Comparison of ENCODE assay signal across 8 cellular contexts in the genomic region with DNA sequence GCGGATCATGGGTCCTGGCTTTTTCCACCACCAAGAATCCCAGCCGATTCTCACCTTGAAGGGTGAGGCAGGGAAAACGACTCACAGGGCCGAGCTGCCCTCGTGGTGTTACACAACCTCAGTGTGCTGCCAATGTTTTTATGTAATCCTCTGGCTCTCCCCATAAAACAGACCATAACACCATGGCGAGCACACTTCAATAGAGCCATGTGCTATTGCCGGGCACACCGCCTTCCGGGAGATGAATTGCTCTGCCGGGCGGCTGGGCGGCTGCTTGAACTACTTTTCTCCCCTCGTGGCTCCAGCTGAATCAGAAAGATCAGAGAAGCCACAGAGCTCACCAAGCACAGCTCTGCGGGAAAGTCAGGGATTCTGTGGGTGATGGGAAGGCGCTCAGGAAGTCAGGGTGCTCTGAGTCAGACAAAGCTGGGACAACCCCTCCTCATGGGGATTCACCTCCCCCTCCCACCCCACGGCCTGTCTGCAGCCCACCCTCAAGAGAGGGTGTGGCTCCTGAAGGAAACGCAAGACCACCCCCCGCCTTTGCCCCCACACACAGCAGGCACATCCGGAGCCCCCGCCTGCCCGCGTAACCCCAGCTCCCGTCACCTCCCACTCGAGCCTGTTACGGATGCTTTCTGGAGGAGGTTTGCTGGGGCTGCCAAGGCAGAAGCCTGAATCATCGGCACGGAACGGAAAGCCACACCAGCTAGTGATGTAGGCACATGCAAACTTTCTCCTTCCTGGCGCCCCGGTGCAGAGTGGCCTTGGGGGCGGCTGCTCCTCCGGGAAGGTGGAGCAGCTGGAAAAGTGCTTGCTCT. TPM values are rescaled to one million over a fixed set of nuclear protein-coding genes. Genes with fewer than 3 reads are reported as not detected.
DNase-seq lines count a peak whose midpoint lies in the region; ATAC-seq and TF ChIP-seq lines count a peak whose summit lies in the region.

No MANE protein-coding gene starts in this region.

- peak overlapping the region; percentile 73 for H3K4me2 ChIP-seq in SK-N-SH

- peaks cover 6% of the 10 kb centered on the region; the same call in 1 of the 2 replicates for H4K20me1 ChIP-seq in SK-N-SH (ENCODE audit: insufficient read depth)

- H3K4me1 ChIP-seq in SK-N-SH (ENCODE audit: control insufficient read depth in 1 of 2, insufficient read depth in 2 of 2, low read depth in 1 of 2, low read length in 1 of 2) (0 out of 4 replicates have a peak, but pooled peaks cover 0 to 5% of the 10 kb centered on the region in 2 experiments), thoracic aorta (ENCODE audit: control insufficient read depth in 1 of 2, low read depth in 2 of 2) (peaks cover 4 to 7% of the 10 kb centered on the region in 2 donors)
- H3K4me1 ChIP-seq in naive thymus-derived CD4-positive, alpha-beta T cell (ENCODE audit: control insufficient read depth in 2 of 2, insufficient read depth in 2 of 2, low read length in 2 of 2) = peaks cover 0 to 6% of the 10 kb centered on the region in 2 donors

- POLR2A ChIA-PET in SK-N-SH (lab: Yijun Ruan, JAX) = no interaction called here
- POLR2A ChIA-PET in naive thymus-derived CD4-positive, alpha-beta T cell (lab: Charles Lee) = no interaction called here

- H3K9me3 Mint-ChIP-seq in naive thymus-derived CD4-positive, alpha-beta T cell = peaks cover 0 to 11% (median 2%) of the 10 kb centered on the region in 11 donors
- peaks cover 6 to 14% (median 11%) of the 10 kb centered on the region in 7 donors for H3K9me3 Mint-ChIP-seq in CD14-positive monocyte

- CTCF ChIA-PET in SK-N-SH (lab: Yijun Ruan, JAX) = interaction anchor here (1.5 kb wide), 1 partner anchor 86 kb away, joined by 4 read pairs; no protein-coding TSS in a partner anchor
- CTCF ChIA-PET in naive thymus-derived CD4-positive, alpha-beta T cell (lab: Charles Lee) = no interaction called here

- no peak for ATAC-seq in naive thymus-derived CD4-positive, alpha-beta T cell
- ATAC-seq in thoracic aorta (ENCODE audit: insufficient number of reproducible peaks, low FRiP score, low read depth) = no peak

- no peaks in the 10 kb centered on the region for H3K79me2 ChIP-seq in SK-N-SH (ENCODE audit: insufficient read depth)

- no peak overlapping the region for H3K9ac ChIP-seq in SK-N-SH

- no peak for TF ChIP-seq EP300 in SK-N-SH (IDR thresholded peaks at IDR 0.05; ENCODE audit: borderline replicate concordance in 1 of 2, low read depth in 1 of 2, low read length in 1 of 2)

- no peaks in the 10 kb centered on the region for H3K9me3 ChIP-seq in SK-N-SH
- H3K9me3 ChIP-seq in naive thymus-derived CD4-positive, alpha-beta T cell (ENCODE audit: control insufficient read depth in 2 of 3, low read length in 3 of 3) = no peaks in the 10 kb centered on the region
- no peaks in the 10 kb centered on the region for H3K9me3 ChIP-seq in thoracic aorta

- TF ChIP-seq RAD21 in SK-N-SH (IDR thresholded peaks at IDR 0.05; ENCODE audit: low read length) = no peak

- H3K27ac Mint-ChIP-seq in naive thymus-derived CD4-positive, alpha-beta T cell = no peak overlapping the region
- H3K27ac Mint-ChIP-seq in CD14-positive monocyte = no peak overlapping the region

- intact Hi-C loops in naive thymus-derived CD4-positive, alpha-beta T cell (cut with micrococcal nuclease) = no loop called here
- intact Hi-C loops in CD14-positive monocyte (cut with micrococcal nuclease) = no loop called here

- no peaks in the 10 kb centered on the region for H3K9me2 ChIP-seq in SK-N-SH

- H3K27me3 ChIP-seq in SK-N-SH (ENCODE audit: insufficient read depth) = peaks cover 90% of the 10 kb centered on the region
- peaks cover 0 to 14% of the 10 kb centered on the region in 2 donors for H3K27me3 ChIP-seq in naive thymus-derived CD4-positive, alpha-beta T cell (ENCODE audit: control insufficient read depth in 2 of 2, insufficient read depth in 2 of 2, low read length in 2 of 2)
- H3K27me3 ChIP-seq in thoracic aorta (replicated peaks; ENCODE audit: insufficient read depth) = no peaks in the 10 kb centered on the region

- peak overlapping the region in 1 of 2 experiments; percentile 42; a peak in 2 of 4 replicates for H3K4me3 ChIP-seq in SK-N-SH (ENCODE audit: low read depth in 2 of 2, low read length in 1 of 2)
- peak overlapping the region; percentile 10 for H3K4me3 ChIP-seq in choroid plexus epithelial cell (ENCODE audit: low read depth, low read length)
- no peak overlapping the region for H3K4me3 ChIP-seq in naive thymus-derived CD4-positive, alpha-beta T cell (ENCODE audit: low read length)
- peak overlapping the region; percentile 21 for H3K4me3 ChIP-seq in thoracic aorta

- H3K27ac ChIP-seq in SK-N-SH (ENCODE audit: low read depth in 2 of 2, low read length in 1 of 2) = no peak overlapping the region
- no peak overlapping the region for H3K27ac ChIP-seq in naive thymus-derived CD4-positive, alpha-beta T cell (ENCODE audit: low read depth, low read length)
- no peak overlapping the region for H3K27ac ChIP-seq in thoracic aorta

- peaks cover 0 to 4% (median 4%) of the 10 kb centered on the region in 5 donors for H3K36me3 Mint-ChIP-seq in naive thymus-derived CD4-positive, alpha-beta T cell
- no peaks in the 10 kb centered on the region for H3K36me3 Mint-ChIP-seq in CD14-positive monocyte

- H3K4me3 Mint-ChIP-seq in naive thymus-derived CD4-positive, alpha-beta T cell = peak overlapping the region in 6 of 10 donors; percentile 13 to 59 (median 33)
- H3K4me3 Mint-ChIP-seq in CD14-positive monocyte = peak overlapping the region in 1 of 2 donors; percentile 76

- H3K36me3 ChIP-seq in SK-N-SH (replicated peaks in 1 of 2; ENCODE audit: control insufficient read depth in 1 of 2, insufficient read depth in 2 of 2, low read length in 1 of 2) (no peaks in the 10 kb centered on the region), thoracic aorta (no peaks in the 10 kb centered on the region)
- H3K36me3 ChIP-seq in naive thymus-derived CD4-positive, alpha-beta T cell (ENCODE audit: control insufficient read depth in 2 of 3, insufficient read depth in 3 of 3, low read length in 3 of 3) = no peaks in the 10 kb centered on the region

- peaks cover 7% of the 10 kb centered on the region for H3F3A ChIP-seq in SK-N-SH (replicated peaks; ENCODE audit: insufficient read depth)

- H2AFZ ChIP-seq in SK-N-SH (ENCODE audit: low read depth) = no peak overlapping the region

- H3K4me1 Mint-ChIP-seq in naive thymus-derived CD4-positive, alpha-beta T cell = peaks cover 5 to 37% (median 19%) of the 10 kb centered on the region in 7 donors
- peaks cover 10% of the 10 kb centered on the region for H3K4me1 Mint-ChIP-seq in CD14-positive monocyte

- peaks cover 27 to 46% (median 32%) of the 10 kb centered on the region in 5 donors for H3K27me3 Mint-ChIP-seq in naive thymus-derived CD4-positive, alpha-beta T cell
- H3K27me3 Mint-ChIP-seq in CD14-positive monocyte (ENCODE audit: low read depth in 3 of 3) = peaks cover 49 to 75% (median 63%) of the 10 kb centered on the region in 3 donors

- TF ChIP-seq CTCF in SK-N-SH (IDR thresholded peaks at IDR 0.05) (no peak), choroid plexus epithelial cell (conservative IDR thresholded peaks at IDR 0.05; ENCODE audit: low read depth, low read length) (no peak), thoracic aorta (IDR thresholded peaks at IDR 0.05) (no peak), GM20000 (IDR thresholded peaks at IDR 0.05; ENCODE audit: extremely low read depth, missing control alignments) (no peak), CD14-positive monocyte (IDR thresholded peaks at IDR 0.05) (no peak)

- peak; percentile 66 for DNase-seq in GDM1 (lab: John Stamatoyannopoulos, UW)
- DNase-seq in SK-N-SH = no peak
- DNase-seq in choroid plexus epithelial cell (ENCODE audit: low read depth) = peak; percentile 92
- peak in 2 of 9 donors; percentile 14 to 40 for DNase-seq in naive thymus-derived CD4-positive, alpha-beta T cell
- no peak for DNase-seq in thoracic aorta (ENCODE audit: low spot score)
- no peak for DNase-seq in GM20000 (ENCODE audit: low spot score)
- no peak for DNase-seq in SKM-1 (lab: John Stamatoyannopoulos, UW; ENCODE audit: unreplicated experiment)
- DNase-seq in CD14-positive monocyte (ENCODE audit: low spot score) = no peak

- 5% methylated on average over 19 of the region's 32 CpGs for WGBS in SK-N-SH (ENCODE audit: low lambda C conversion rate)

TF ChIP-seq in SK-N-SH, 30 proteins besides CTCF, POLR2A, EP300 and RAD21:
- TF ChIP-seq FOSL2 (IDR thresholded peaks at IDR 0.05; ENCODE audit: borderline replicate concordance, low read depth) (0 out of 2 replicates have a peak, but pooled peaks have one; percentile 22), NFIC (IDR thresholded peaks at IDR 0.05; ENCODE audit: borderline replicate concordance) (no peak), GABPA (IDR thresholded peaks at IDR 0.05; ENCODE audit: low read depth) (0 out of 2 replicates have a peak, but pooled peaks have one; percentile 14), SIN3A (IDR thresholded peaks at IDR 0.05; ENCODE audit: borderline replicate concordance, low read depth, low read length) (no peak)
- TF ChIP-seq, protein P1, sequence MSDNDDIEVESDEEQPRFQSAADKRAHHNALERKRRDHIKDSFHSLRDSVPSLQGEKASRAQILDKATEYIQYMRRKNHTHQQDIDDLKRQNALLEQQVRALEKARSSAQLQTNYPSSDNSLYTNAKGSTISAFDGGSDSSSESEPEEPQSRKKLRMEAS (IDR thresholded peaks at IDR 0.05; ENCODE audit: low read depth) = peak; percentile 32; the same call in 1 of the 2 replicates
- TF ChIP-seq, protein P2, sequence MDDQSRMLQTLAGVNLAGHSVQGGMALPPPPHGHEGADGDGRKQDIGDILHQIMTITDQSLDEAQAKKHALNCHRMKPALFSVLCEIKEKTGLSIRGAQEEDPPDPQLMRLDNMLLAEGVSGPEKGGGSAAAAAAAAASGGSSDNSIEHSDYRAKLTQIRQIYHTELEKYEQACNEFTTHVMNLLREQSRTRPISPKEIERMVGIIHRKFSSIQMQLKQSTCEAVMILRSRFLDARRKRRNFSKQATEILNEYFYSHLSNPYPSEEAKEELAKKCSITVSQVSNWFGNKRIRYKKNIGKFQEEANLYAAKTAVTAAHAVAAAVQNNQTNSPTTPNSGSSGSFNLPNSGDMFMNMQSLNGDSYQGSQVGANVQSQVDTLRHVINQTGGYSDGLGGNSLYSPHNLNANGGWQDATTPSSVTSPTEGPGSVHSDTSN (IDR thresholded peaks at IDR 0.05) = no peak

RNA-seq across cellular contexts. Expression of a gene that starts 1.8 kb away (rescaled TPM):
- polyA plus RNA-seq in SK-N-SH (2012; rRNA removed) = not detected in 2 replicates
- 0.01 TPM in 1 of 2 replicates, not detected in the other for polyA plus RNA-seq in SK-N-SH (2012; cell fraction: cytosol; rRNA removed)
- 0.22 TPM in 1 of 2 replicates, not detected in the other for polyA plus RNA-seq in SK-N-SH (2012; cell fraction: nucleus; rRNA removed)
- total RNA-seq in naive thymus-derived CD4-positive, alpha-beta T cell = not detected
- not detected for polyA plus RNA-seq in naive thymus-derived CD4-positive, alpha-beta T cell
- total RNA-seq in thoracic aorta = 1 to 10 TPM in 1 of 2 donors, not detected in 1; 1.7 TPM
- not detected for polyA plus RNA-seq in CD14-positive monocyte

Comparison
In these comparisons a context has a peak if more than half of its experiments do, and no peak if none do; other contexts are left out.
1. DNase-seq: peak in GDM1 (single experiment) and choroid plexus epithelial cell (single experiment); none in SK-N-SH (single experiment), thoracic aorta (single experiment), GM20000 (single experiment), SKM-1 (single experiment) and CD14-positive monocyte (single experiment).